ENCODE assay signal across 40 cellular contexts in the genomic region with DNA sequence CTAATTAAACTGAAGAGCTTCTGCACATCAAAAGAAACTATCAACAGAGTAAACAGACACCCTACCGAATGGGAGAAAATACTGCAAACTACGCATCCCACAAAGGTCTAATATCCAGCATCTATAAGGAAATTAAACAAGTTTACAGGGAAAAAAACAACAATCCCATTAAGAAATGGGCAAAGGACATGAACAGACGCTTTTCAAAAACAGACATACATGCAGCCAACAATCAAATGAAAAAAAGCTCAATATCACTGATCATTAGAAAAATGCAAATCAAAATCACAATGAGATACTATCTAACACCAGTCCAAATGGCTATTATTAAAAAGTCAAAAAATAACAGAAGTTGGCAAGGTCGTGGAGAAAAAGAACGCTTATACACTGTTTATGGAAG.
"Had no signal": no experiment of that assay in that cellular context is flagged by ENCODE, and none has a peak within 500 bp of the region (broad histone marks: within the 10 kb centered on the region; RNA-seq: fewer than 3 reads in every experiment).

No MANE protein-coding gene starts in this region.

- ATAC-seq: activated naive CD4-positive, alpha-beta T cell treated with anti-CD3 and anti-CD28 coated beads, Interleukin-2, amount 50 U/mL, for 72 hours; activated naive CD8-positive, alpha-beta T cell treated with anti-CD3 and anti-CD28 coated beads, Interleukin-2, amount 50 U/mL, for 24 hours; activated T-cell treated with anti-CD3 and anti-CD28 coated beads, Interleukin-2, amount 50 U/mL, for 4 hours; activated T-cell treated with anti-CD3 and anti-CD28 coated beads, Interleukin-2, amount 50 U/mL, for 72 hours; activated T-helper 17 cell treated with anti-CD3 and anti-CD28 coated beads, Interleukin-2, amount 50 U/mL, for 72 hours; body of pancreas had no signal

- H3K27ac ChIP-seq: adrenal gland, ascending aorta, body of pancreas, brain microvascular endothelial cell, breast epithelium, cardiac muscle cell had no signal

- FAIRE-seq: astrocyte, bronchial epithelial cell had no signal

- DNase-seq: activated effector memory CD4-positive, alpha-beta T cell treated with anti-CD3 and anti-CD28 coated beads, Interleukin-2, amount 50 U/mL, for 16 hours; activated effector memory CD4-positive, alpha-beta T cell treated with Interleukin-2 at 50 U/mL for 16 hours; activated gamma-delta T cell; activated gamma-delta T cell treated with Interleukin-2 at 50 U/mL for 16 hours; activated naive CD4-positive, alpha-beta T cell; activated naive CD4-positive, alpha-beta T cell treated with anti-CD3 and anti-CD28 coated beads for 36 hours; activated naive CD4-positive, alpha-beta T cell treated with anti-CD3 and anti-CD28 coated beads, Interleukin-2, amount 10 ng/mL, durations not matched to agents 7 days and 5 days; activated naive CD4-positive, alpha-beta T cell treated with anti-CD3 and anti-CD28 coated beads, Interleukin-2, amount 50 U/mL, for 16 hours; activated naive CD4-positive, alpha-beta T cell treated with Interleukin-2 at 50 U/mL for 16 hours; activated naive CD8-positive, alpha-beta T cell treated with anti-CD3 and anti-CD28 coated beads for 36 hours; activated naive CD8-positive, alpha-beta T cell treated with anti-CD3 and anti-CD28 coated beads, Interleukin-2, amount 10 ng/mL, durations not matched to agents 7 days and 5 days; activated naive CD8-positive, alpha-beta T cell treated with anti-CD3 and anti-CD28 coated beads, Interleukin-2, amount 50 U/mL, for 24 hours; activated T-cell treated with anti-CD3 and anti-CD28 coated beads, Interleukin-2, amount 50 U/mL, for 1 hour; activated T-cell treated with anti-CD3 and anti-CD28 coated beads, Interleukin-2, amount 50 U/mL, for 24 hours; activated T-cell treated with anti-CD3 and anti-CD28 coated beads, Interleukin-2, amount 50 U/mL, for 4 hours; activated T-cell treated with anti-CD3 and anti-CD28 coated beads, Interleukin-2, amount 50 U/mL, for 48 hours; activated T-cell treated with anti-CD3 and anti-CD28 coated beads, Interleukin-2, amount 50 U/mL, for 72 hours; adrenal gland; amniotic stem cell; amygdala; anterior cingulate cortex; aorta; body of pancreas; brain microvascular endothelial cell; caudate nucleus; central memory CD4-positive, alpha-beta T cell; cerebellar nuclear complex had no signal

- H3K27me3 Mint-ChIP-seq: activated naive CD4-positive, alpha-beta T cell treated with anti-CD3 and anti-CD28 coated beads, Interleukin-2, amount 10 ng/mL, durations not matched to agents 7 days and 5 days; activated naive CD4-positive, alpha-beta T cell treated with anti-CD3 and anti-CD28 coated beads, Interleukin-2, amount 50 U/mL, for 24 hours; activated naive CD8-positive, alpha-beta T cell; activated naive CD8-positive, alpha-beta T cell treated with anti-CD3 and anti-CD28 coated beads for 36 hours; activated naive CD8-positive, alpha-beta T cell treated with anti-CD3 and anti-CD28 coated beads, Interleukin-2, amount 10 ng/mL, durations not matched to agents 7 days and 5 days; activated naive CD8-positive, alpha-beta T cell treated with anti-CD3 and anti-CD28 coated beads, Interleukin-2, amount 50 U/mL, for 24 hours; activated T-cell treated with anti-CD3 and anti-CD28 coated beads, Interleukin-2, amount 50 U/mL, for 24 hours; activated T-helper 17 cell treated with anti-CD3 and anti-CD28 coated beads, Interleukin-2, amount 50 U/mL, for 72 hours; brain; central memory CD8-positive, alpha-beta T cell had no signal

- H3K36me3 ChIP-seq: adrenal gland, brain microvascular endothelial cell, breast epithelium, cardiac muscle cell had no signal

- H3K4me1 ChIP-seq: adrenal gland, ascending aorta, body of pancreas, breast epithelium had no signal

- H3K27ac Mint-ChIP-seq: activated naive CD4-positive, alpha-beta T cell treated with anti-CD3 and anti-CD28 coated beads for 36 hours; activated naive CD4-positive, alpha-beta T cell treated with anti-CD3 and anti-CD28 coated beads, Interleukin-2, amount 10 ng/mL, durations not matched to agents 7 days and 5 days; activated naive CD4-positive, alpha-beta T cell treated with anti-CD3 and anti-CD28 coated beads, Interleukin-2, amount 50 U/mL, for 24 hours; activated naive CD4-positive, alpha-beta T cell treated with anti-CD3 and anti-CD28 coated beads, Interleukin-2, amount 50 U/mL, for 72 hours; activated naive CD8-positive, alpha-beta T cell; activated naive CD8-positive, alpha-beta T cell treated with anti-CD3 and anti-CD28 coated beads for 36 hours; activated naive CD8-positive, alpha-beta T cell treated with anti-CD3 and anti-CD28 coated beads, Interleukin-2, amount 10 ng/mL, durations not matched to agents 7 days and 5 days; activated naive CD8-positive, alpha-beta T cell treated with anti-CD3 and anti-CD28 coated beads, Interleukin-2, amount 50 U/mL, for 24 hours; activated T-cell treated with anti-CD3 and anti-CD28 coated beads, Interleukin-2, amount 50 U/mL, for 24 hours; activated T-cell treated with anti-CD3 and anti-CD28 coated beads, Interleukin-2, amount 50 U/mL, for 72 hours; activated T-helper 1 cell treated with anti-CD3 and anti-CD28 coated beads, Interleukin-12 subunit alpha, Interleukin-12 subunit beta, Interleukin-2, Interleukin-4 antibody, amounts not matched to agents 30 ng/mL and 10 ng/mL and 1 ng/mL, durations not matched to agents 14 hours and 24 hours and 36 hours; activated T-helper 17 cell treated with anti-CD3 and anti-CD28 coated beads, Interleukin-2, amount 50 U/mL, for 72 hours; activated T-helper 2 cell treated with anti-CD3 and anti-CD28 coated beads, Interferon-gamma antibody, Interleukin-2, Interleukin-4, amounts not matched to agents 10 μg/mL and 5 μg/mL and 100 μg/mL, durations not matched to agents 14 hours and 24 hours and 36 hours; brain had no signal

- H3K4me3 ChIP-seq: adrenal gland, ascending aorta, body of pancreas, breast epithelium, cardiac muscle cell had no signal

- H3K27me3 ChIP-seq: adrenal gland, ascending aorta, body of pancreas, brain microvascular endothelial cell, breast epithelium, cardiac muscle cell had no signal

- H3K4me3 Mint-ChIP-seq: activated naive CD4-positive, alpha-beta T cell treated with anti-CD3 and anti-CD28 coated beads for 36 hours; activated naive CD4-positive, alpha-beta T cell treated with anti-CD3 and anti-CD28 coated beads, Interleukin-2, amount 10 ng/mL, durations not matched to agents 7 days and 5 days; activated naive CD4-positive, alpha-beta T cell treated with anti-CD3 and anti-CD28 coated beads, Interleukin-2, amount 50 U/mL, for 24 hours; activated naive CD8-positive, alpha-beta T cell; activated naive CD8-positive, alpha-beta T cell treated with anti-CD3 and anti-CD28 coated beads for 36 hours; activated naive CD8-positive, alpha-beta T cell treated with anti-CD3 and anti-CD28 coated beads, Interleukin-2, amount 10 ng/mL, durations not matched to agents 7 days and 5 days; activated naive CD8-positive, alpha-beta T cell treated with anti-CD3 and anti-CD28 coated beads, Interleukin-2, amount 50 U/mL, for 24 hours; activated T-cell treated with anti-CD3 and anti-CD28 coated beads, Interleukin-2, amount 50 U/mL, for 24 hours; activated T-cell treated with anti-CD3 and anti-CD28 coated beads, Interleukin-2, amount 50 U/mL, for 4 hours; activated T-cell treated with anti-CD3 and anti-CD28 coated beads, Interleukin-2, amount 50 U/mL, for 72 hours; activated T-helper 1 cell treated with anti-CD3 and anti-CD28 coated beads, Interleukin-12 subunit alpha, Interleukin-12 subunit beta, Interleukin-2, Interleukin-4 antibody, amounts not matched to agents 30 ng/mL and 10 ng/mL and 1 ng/mL, durations not matched to agents 14 hours and 24 hours and 36 hours; activated T-helper 17 cell treated with anti-CD3 and anti-CD28 coated beads, Interleukin-2, amount 50 U/mL, for 72 hours; brain; central memory CD8-positive, alpha-beta T cell had no signal
